32 cellular contexts compared by ENCODE assay signal in the genomic region with DNA sequence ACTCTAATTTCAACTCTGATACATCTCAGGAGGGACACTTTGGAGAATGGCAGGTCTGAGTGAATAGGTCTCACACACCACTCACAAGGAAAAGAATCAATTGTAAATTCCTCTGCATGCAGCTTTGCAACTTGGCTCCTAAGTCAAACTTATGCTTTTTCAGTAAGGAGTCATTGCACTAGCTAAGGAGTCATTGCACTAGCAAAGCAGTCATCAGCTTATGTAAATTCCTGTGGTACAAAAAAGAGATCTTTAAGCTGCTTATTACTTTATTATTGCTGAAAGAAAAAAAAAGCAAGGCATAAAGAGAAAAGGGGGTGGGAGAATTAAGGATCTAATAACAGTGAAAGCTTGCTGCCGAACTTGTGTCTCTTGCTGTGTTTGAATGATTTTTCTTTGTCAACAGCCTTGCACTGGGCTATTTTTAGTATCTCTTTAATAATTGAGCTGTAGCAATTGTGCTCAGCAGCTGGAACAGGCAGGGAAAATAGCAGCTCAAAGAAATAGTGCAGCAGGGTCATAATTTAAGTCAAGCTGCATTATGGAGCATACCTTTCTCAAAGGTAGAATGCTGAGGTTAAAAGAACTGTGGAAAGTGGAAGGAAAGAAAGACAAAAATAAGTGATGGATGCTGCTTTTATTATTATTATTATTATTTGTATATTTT.
A peak's percentile ranks its signal among the peaks of the same experiment; 100 is the strongest.
DNase-seq lines count a peak whose midpoint lies in the region; ATAC-seq and TF ChIP-seq lines count a peak whose summit lies in the region.
"Had no signal": no experiment of that assay in that cellular context is flagged by ENCODE, and none has a peak within 500 bp of the region (broad histone marks: within the 10 kb centered on the region; RNA-seq: fewer than 3 reads in every experiment).

No MANE protein-coding gene starts in this region.

- DNase-seq in choroid plexus epithelial cell (ENCODE audit: low read depth) (peak; percentile 6), head of caudate nucleus (no peak)
- DNase-seq in activated naive CD4-positive, alpha-beta T cell treated with anti-CD3 and anti-CD28 coated beads, Interleukin-2, amount 50 U/mL, for 16 hours = no peak
- DNase-seq: activated B cell treated with CpG ODN at 0.5 μM for 24 hours; activated CD4-positive, alpha-beta T cell treated with anti-CD3 and anti-CD28 coated beads, Interleukin-2, amount 50 U/mL, for 1 hour; activated effector memory CD4-positive, alpha-beta T cell treated with Interleukin-2 at 50 U/mL for 16 hours; activated naive CD8-positive, alpha-beta T cell treated with anti-CD3 and anti-CD28 coated beads for 36 hours; activated T-cell treated with anti-CD3 and anti-CD28 coated beads, Interleukin-2, amount 50 U/mL, for 1 hour; anterior cingulate cortex; colonic mucosa; effector CD4-positive, alpha-beta T cell; GDM1; immature natural killer cell; IMR-90; left ventricle myocardium inferior; naive B cell; NCI-H1092; NCI-H2029 treated with DMSO at 0.1 percent for 48 hours; NCI-H345; NCI-H748 treated with DMSO at 0.1 percent for 48 hours; occipital lobe; OCI-M1; stimulated activated CD4-positive, alpha-beta T cell treated with anti-CD3 and anti-CD28 coated beads, Interleukin-15, amount 100 ng/mL, for 24 hours; stimulated activated CD4-positive, alpha-beta T cell treated with anti-CD3 and anti-CD28 coated beads, Interleukin-4, amount 100 ng/mL, for 4 hours; transverse colon had no signal

- TF ChIP-seq RAD21 in neural cell (conservative IDR thresholded peaks at IDR 0.05) = no peak

- no peak overlapping the region; a peak in 1 of 20 replicates for H3K4me3 ChIP-seq in BLaER1 treated with 17β-estradiol and CSF1 and Interleukin-3, amounts not matched to agents 10 nM and 100 nM
- no peak overlapping the region for H3K4me3 ChIP-seq in Loucy (ENCODE audit: low read length, poor library complexity, severe bottlenecking)
- H3K4me3 ChIP-seq in choroid plexus epithelial cell (ENCODE audit: low read depth, low read length) = no peak overlapping the region
- H3K4me3 ChIP-seq in neural cell (ENCODE audit: low read length) = peak overlapping the region; percentile 49
- H3K4me3 ChIP-seq: colonic mucosa, left ventricle myocardium inferior, prostate gland, transverse colon had no signal

- H3F3A ChIP-seq in Loucy (ENCODE audit: low read depth) = no peaks in the 10 kb centered on the region
- peaks cover 5% of the 10 kb centered on the region for H3F3A ChIP-seq in neural cell (ENCODE audit: insufficient read depth, low read length, poor library complexity, severe bottlenecking)

- H2AFZ ChIP-seq in Loucy (ENCODE audit: low read length) = peak overlapping the region; percentile 57; the same call in 1 of the 2 replicates
- peak overlapping the region; percentile 35 for H2AFZ ChIP-seq in neural cell (ENCODE audit: low read depth, low read length)

- ATAC-seq in HG03520 (IDR thresholded peaks at IDR 0.05; ENCODE audit: unreplicated experiment) (no peak), GM19035 (IDR thresholded peaks at IDR 0.05; ENCODE audit: unreplicated experiment) (no peak)

- H3K79me2 ChIP-seq in Loucy (ENCODE audit: insufficient read depth, low read length) (no peaks in the 10 kb centered on the region), neural cell (replicated peaks; ENCODE audit: insufficient read depth, low read length) (no peaks in the 10 kb centered on the region)

- TF ChIP-seq CTCF in Loucy (conservative IDR thresholded peaks at IDR 0.05; ENCODE audit: low read length) (no peak), choroid plexus epithelial cell (conservative IDR thresholded peaks at IDR 0.05; ENCODE audit: low read depth, low read length) (no peak), neural cell (IDR thresholded peaks at IDR 0.05; ENCODE audit: poor library complexity, severe bottlenecking) (no peak)

- peak overlapping the region in 10 of 11 experiments; percentile 24 to 80 (median 59); a peak in 17 of 22 replicates for H3K4me2 ChIP-seq in BLaER1 treated with 17β-estradiol and CSF1 and Interleukin-3, amounts not matched to agents 10 nM and 100 nM
- H3K4me2 ChIP-seq in Loucy (ENCODE audit: low read depth, low read length, poor library complexity, severe bottlenecking) (no peak overlapping the region), neural cell (ENCODE audit: low read length) (peak overlapping the region; percentile 76)

- intact Hi-C loops in head of caudate nucleus (cut with DNase I) = no loop called here

- peaks cover 0 to 24% (median 17%) of the 10 kb centered on the region in 10 experiments; a peak in 15 of 20 replicates for H3K4me1 ChIP-seq in BLaER1 treated with 17β-estradiol and CSF1 and Interleukin-3, amounts not matched to agents 10 nM and 100 nM
- no peaks in the 10 kb centered on the region for H3K4me1 ChIP-seq in Loucy (ENCODE audit: insufficient read depth, low read length, poor library complexity, severe bottlenecking)
- H3K4me1 ChIP-seq: colonic mucosa, left ventricle myocardium inferior, prostate gland, transverse colon had no signal

- H3K9ac ChIP-seq in BLaER1 treated with 17β-estradiol and CSF1 and Interleukin-3, amounts not matched to agents 10 nM and 100 nM = peak overlapping the region in 2 of 11 experiments; percentile 5 to 6; a peak in 2 of 22 replicates
- no peak overlapping the region for H3K9ac ChIP-seq in Loucy (ENCODE audit: low read depth, low read length, poor library complexity, severe bottlenecking)
- H3K9ac ChIP-seq in neural cell (ENCODE audit: low read length) = peak overlapping the region; percentile 45

- no peaks in the 10 kb centered on the region for H3K36me3 ChIP-seq in BLaER1 treated with 17β-estradiol and CSF1 and Interleukin-3, amounts not matched to agents 10 nM and 100 nM
- H3K36me3 ChIP-seq in Loucy (ENCODE audit: insufficient read depth, low read length) (no peaks in the 10 kb centered on the region), neural cell (ENCODE audit: insufficient read depth, low read length) (no peaks in the 10 kb centered on the region)
- H3K36me3 ChIP-seq: colonic mucosa, left ventricle myocardium inferior, prostate gland, transverse colon had no signal

- H4K20me1 ChIP-seq in BLaER1 treated with 17β-estradiol and CSF1 and Interleukin-3, amounts not matched to agents 10 nM and 100 nM = no peaks in the 10 kb centered on the region
- H4K20me1 ChIP-seq in Loucy (ENCODE audit: insufficient read depth, low read length, poor library complexity, severe bottlenecking) (no peaks in the 10 kb centered on the region), neural cell (ENCODE audit: insufficient read depth) (no peaks in the 10 kb centered on the region)

- peak overlapping the region in 1 of 11 experiments; percentile 1; a peak in 1 of 22 replicates for H3K27ac ChIP-seq in BLaER1 treated with 17β-estradiol and CSF1 and Interleukin-3, amounts not matched to agents 10 nM and 100 nM
- peak overlapping the region; percentile 82 for H3K27ac ChIP-seq in neural cell (ENCODE audit: low read length)
- H3K27ac ChIP-seq: colonic mucosa, epithelial cell of prostate, left ventricle myocardium inferior, prostate gland, transverse colon had no signal

- no peaks in the 10 kb centered on the region for H3K27me3 ChIP-seq in BLaER1 treated with 17β-estradiol and CSF1 and Interleukin-3, amounts not matched to agents 10 nM and 100 nM
- no peaks in the 10 kb centered on the region for H3K27me3 ChIP-seq in Loucy (ENCODE audit: insufficient read depth, low read length, poor library complexity, severe bottlenecking)
- H3K27me3 ChIP-seq in neural cell (ENCODE audit: insufficient read depth, low read depth, low read length) = no peaks in the 10 kb centered on the region
- H3K27me3 ChIP-seq: colonic mucosa, transverse colon had no signal

- peak; percentile 50 for TF ChIP-seq EP300 in neural cell (conservative IDR thresholded peaks at IDR 0.05; ENCODE audit: poor library complexity, severe bottlenecking)

- H3K9me3 ChIP-seq in BLaER1 treated with 17β-estradiol and CSF1 and Interleukin-3, amounts not matched to agents 10 nM and 100 nM (replicated peaks in 1 of 11) = no peaks in the 10 kb centered on the region
- H3K9me3 ChIP-seq in Loucy (ENCODE audit: insufficient read depth, low read depth, low read length) = no peaks in the 10 kb centered on the region
- no peaks in the 10 kb centered on the region for H3K9me3 ChIP-seq in neural cell (ENCODE audit: low read length)
- H3K9me3 ChIP-seq: colonic mucosa, prostate gland, transverse colon had no signal

- no peaks in the 10 kb centered on the region for H3K9me2 ChIP-seq in Loucy (replicated peaks; ENCODE audit: low read depth, low read length)
- H3K9me2 ChIP-seq in neural cell (ENCODE audit: insufficient read depth, low read length) = no peaks in the 10 kb centered on the region

TF ChIP-seq in neural cell, 6 proteins besides CTCF, POLR2A, EP300 and RAD21:
- peak; percentile 61 for TF ChIP-seq POLR2AphosphoS5 (IDR thresholded peaks at IDR 0.05)
- no peak for TF ChIP-seq MXI1 (conservative IDR thresholded peaks at IDR 0.05; ENCODE audit: poor library complexity, severe bottlenecking)
- no peak for TF ChIP-seq EZH2 (IDR thresholded peaks at IDR 0.05; ENCODE audit: borderline replicate concordance, insufficient read depth, low read length, poor library complexity, severe bottlenecking)
- TF ChIP-seq, protein P1, sequence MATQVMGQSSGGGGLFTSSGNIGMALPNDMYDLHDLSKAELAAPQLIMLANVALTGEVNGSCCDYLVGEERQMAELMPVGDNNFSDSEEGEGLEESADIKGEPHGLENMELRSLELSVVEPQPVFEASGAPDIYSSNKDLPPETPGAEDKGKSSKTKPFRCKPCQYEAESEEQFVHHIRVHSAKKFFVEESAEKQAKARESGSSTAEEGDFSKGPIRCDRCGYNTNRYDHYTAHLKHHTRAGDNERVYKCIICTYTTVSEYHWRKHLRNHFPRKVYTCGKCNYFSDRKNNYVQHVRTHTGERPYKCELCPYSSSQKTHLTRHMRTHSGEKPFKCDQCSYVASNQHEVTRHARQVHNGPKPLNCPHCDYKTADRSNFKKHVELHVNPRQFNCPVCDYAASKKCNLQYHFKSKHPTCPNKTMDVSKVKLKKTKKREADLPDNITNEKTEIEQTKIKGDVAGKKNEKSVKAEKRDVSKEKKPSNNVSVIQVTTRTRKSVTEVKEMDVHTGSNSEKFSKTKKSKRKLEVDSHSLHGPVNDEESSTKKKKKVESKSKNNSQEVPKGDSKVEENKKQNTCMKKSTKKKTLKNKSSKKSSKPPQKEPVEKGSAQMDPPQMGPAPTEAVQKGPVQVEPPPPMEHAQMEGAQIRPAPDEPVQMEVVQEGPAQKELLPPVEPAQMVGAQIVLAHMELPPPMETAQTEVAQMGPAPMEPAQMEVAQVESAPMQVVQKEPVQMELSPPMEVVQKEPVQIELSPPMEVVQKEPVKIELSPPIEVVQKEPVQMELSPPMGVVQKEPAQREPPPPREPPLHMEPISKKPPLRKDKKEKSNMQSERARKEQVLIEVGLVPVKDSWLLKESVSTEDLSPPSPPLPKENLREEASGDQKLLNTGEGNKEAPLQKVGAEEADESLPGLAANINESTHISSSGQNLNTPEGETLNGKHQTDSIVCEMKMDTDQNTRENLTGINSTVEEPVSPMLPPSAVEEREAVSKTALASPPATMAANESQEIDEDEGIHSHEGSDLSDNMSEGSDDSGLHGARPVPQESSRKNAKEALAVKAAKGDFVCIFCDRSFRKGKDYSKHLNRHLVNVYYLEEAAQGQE (IDR thresholded peaks at IDR 0.05; ENCODE audit: borderline replicate concordance) = peak; percentile 50
- TF ChIP-seq SMC3 (conservative IDR thresholded peaks at IDR 0.05; ENCODE audit: poor library complexity) = peak; percentile 26
- TF ChIP-seq TAF1 (IDR thresholded peaks at IDR 0.05; ENCODE audit: low read depth) = no peak
